Comparison of ENCODE assay signal across 1 cellular context in genomic region chr11:77082838-77083552, GRCh38.
TF ChIP-seq lines count a peak whose summit lies in the region.

No MANE protein-coding gene starts in this region.

TF ChIP-seq in GM12878, 131 proteins besides CTCF, POLR2A, EP300 and RAD21:
- TF ChIP-seq NR2C2 (IDR thresholded peaks at IDR 0.05; ENCODE audit: borderline replicate concordance, control insufficient read depth, insufficient read length, low read depth) (no peak), KAT2A (conservative IDR thresholded peaks at IDR 0.05; ENCODE audit: control insufficient read depth, low read depth, low read length) (no peak), NFXL1 (IDR thresholded peaks at IDR 0.05; ENCODE audit: borderline replicate concordance) (no peak), ZNF24 (IDR thresholded peaks at IDR 0.05) (no peak), USF2 (IDR thresholded peaks at IDR 0.05; ENCODE audit: borderline replicate concordance, low read depth, low read length) (no peak), NFYA (IDR thresholded peaks at IDR 0.05; ENCODE audit: borderline replicate concordance, low read depth, low read length) (no peak), TCF7 (IDR thresholded peaks at IDR 0.05; ENCODE audit: borderline replicate concordance) (no peak), RB1 (IDR thresholded peaks at IDR 0.05; ENCODE audit: borderline replicate concordance) (no peak), RELB (IDR thresholded peaks at IDR 0.05; ENCODE audit: low read depth) (no peak), ZBTB33 (IDR thresholded peaks at IDR 0.05) (no peak), SIN3A (IDR thresholded peaks at IDR 0.05; ENCODE audit: low read depth, low read length) (no peak), SPI1 (IDR thresholded peaks at IDR 0.05; ENCODE audit: borderline replicate concordance, insufficient read depth, low read depth, low read length) (no peak), CHD2 (IDR thresholded peaks at IDR 0.05; ENCODE audit: borderline replicate concordance, low read depth, low read length) (no peak), SUPT20H (IDR thresholded peaks at IDR 0.05; ENCODE audit: borderline replicate concordance, control insufficient read depth, low read depth, low read length) (no peak), ETV6 (conservative IDR thresholded peaks at IDR 0.05 in 1 of 2, IDR thresholded peaks at IDR 0.05 in 1 of 2; ENCODE audit: borderline replicate concordance in 1 of 2, low read depth in 1 of 2) (no peak)
- TF ChIP-seq, protein P1, sequence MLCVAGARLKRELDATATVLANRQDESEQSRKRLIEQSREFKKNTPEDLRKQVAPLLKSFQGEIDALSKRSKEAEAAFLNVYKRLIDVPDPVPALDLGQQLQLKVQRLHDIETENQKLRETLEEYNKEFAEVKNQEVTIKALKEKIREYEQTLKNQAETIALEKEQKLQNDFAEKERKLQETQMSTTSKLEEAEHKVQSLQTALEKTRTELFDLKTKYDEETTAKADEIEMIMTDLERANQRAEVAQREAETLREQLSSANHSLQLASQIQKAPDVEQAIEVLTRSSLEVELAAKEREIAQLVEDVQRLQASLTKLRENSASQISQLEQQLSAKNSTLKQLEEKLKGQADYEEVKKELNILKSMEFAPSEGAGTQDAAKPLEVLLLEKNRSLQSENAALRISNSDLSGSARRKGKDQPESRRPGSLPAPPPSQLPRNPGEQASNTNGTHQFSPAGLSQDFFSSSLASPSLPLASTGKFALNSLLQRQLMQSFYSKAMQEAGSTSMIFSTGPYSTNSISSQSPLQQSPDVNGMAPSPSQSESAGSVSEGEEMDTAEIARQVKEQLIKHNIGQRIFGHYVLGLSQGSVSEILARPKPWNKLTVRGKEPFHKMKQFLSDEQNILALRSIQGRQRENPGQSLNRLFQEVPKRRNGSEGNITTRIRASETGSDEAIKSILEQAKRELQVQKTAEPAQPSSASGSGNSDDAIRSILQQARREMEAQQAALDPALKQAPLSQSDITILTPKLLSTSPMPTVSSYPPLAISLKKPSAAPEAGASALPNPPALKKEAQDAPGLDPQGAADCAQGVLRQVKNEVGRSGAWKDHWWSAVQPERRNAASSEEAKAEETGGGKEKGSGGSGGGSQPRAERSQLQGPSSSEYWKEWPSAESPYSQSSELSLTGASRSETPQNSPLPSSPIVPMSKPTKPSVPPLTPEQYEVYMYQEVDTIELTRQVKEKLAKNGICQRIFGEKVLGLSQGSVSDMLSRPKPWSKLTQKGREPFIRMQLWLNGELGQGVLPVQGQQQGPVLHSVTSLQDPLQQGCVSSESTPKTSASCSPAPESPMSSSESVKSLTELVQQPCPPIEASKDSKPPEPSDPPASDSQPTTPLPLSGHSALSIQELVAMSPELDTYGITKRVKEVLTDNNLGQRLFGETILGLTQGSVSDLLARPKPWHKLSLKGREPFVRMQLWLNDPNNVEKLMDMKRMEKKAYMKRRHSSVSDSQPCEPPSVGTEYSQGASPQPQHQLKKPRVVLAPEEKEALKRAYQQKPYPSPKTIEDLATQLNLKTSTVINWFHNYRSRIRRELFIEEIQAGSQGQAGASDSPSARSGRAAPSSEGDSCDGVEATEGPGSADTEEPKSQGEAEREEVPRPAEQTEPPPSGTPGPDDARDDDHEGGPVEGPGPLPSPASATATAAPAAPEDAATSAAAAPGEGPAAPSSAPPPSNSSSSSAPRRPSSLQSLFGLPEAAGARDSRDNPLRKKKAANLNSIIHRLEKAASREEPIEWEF (IDR thresholded peaks at IDR 0.05; ENCODE audit: insufficient replicate concordance, low read depth, low read length), result no peak
